Comparison of ENCODE assay signal across 9 cellular contexts in genomic region chrX:50579955-50580354, GRCh38.
DNase-seq lines count a peak whose midpoint lies in the region; ATAC-seq, FAIRE-seq and TF ChIP-seq lines count a peak whose summit lies in the region.
"Had no signal": no experiment of that assay in that cellular context is flagged by ENCODE, and none has a peak within 500 bp of the region (broad histone marks: within the 10 kb centered on the region; RNA-seq: fewer than 3 reads in every experiment).

No MANE protein-coding gene starts in this region.

- no peak for FAIRE-seq in small intestine (lab: Jason Lieb, UNC)
- FAIRE-seq: frontal cortex had no signal

- no peak overlapping the region for H3K4me3 ChIP-seq in HCT116 (replicated peaks in 1 of 2; ENCODE audit: low read depth in 1 of 2, low read length in 2 of 2)
- no peak overlapping the region for H3K4me3 ChIP-seq in left ventricle myocardium inferior
- H3K4me3 ChIP-seq in small intestine (ENCODE audit: low read depth in 1 of 2, low read length in 2 of 2) = no peak overlapping the region

- BruUV-seq in HCT116 (replicated peaks; lab: Mats Ljungman, UMichigan) = no TSS peak

- CTCF ChIA-PET in HCT116 (lab: Charles Lee) = interaction anchor here (1.0 to 2.7 kb wide), 5 partner anchors 10 to 661 kb away, joined by 3 to 19 read pairs (median 4); partner anchors contain the start of gene CCNB3

- H3K27me3 ChIP-seq in HCT116 (ENCODE audit: insufficient read depth, low read length) (peaks cover 3% of the 10 kb centered on the region; the same call in 1 of the 2 replicates), left ventricle myocardium inferior (ENCODE audit: low read depth) (no peaks in the 10 kb centered on the region), small intestine (ENCODE audit: control insufficient read depth in 2 of 2, insufficient read depth in 2 of 2, low read length in 2 of 2) (peaks cover 0 to 3% of the 10 kb centered on the region in 2 donors)

- TF ChIP-seq RAD21 in HCT116 (IDR thresholded peaks at IDR 0.05; ENCODE audit: low read depth) = peak; percentile 56

- H3K9ac ChIP-seq in HCT116 (ENCODE audit: low read length) = no peak overlapping the region

- intact Hi-C loops in HCT116 (cut with micrococcal nuclease) = loop anchor here (1.0 to 10.0 kb wide), 3 partner anchors 480 to 705 kb away; partner anchors contain the start of gene USP27X
- intact Hi-C loops in left ventricle myocardium inferior (cut with micrococcal nuclease) = no loop called here

- 0 to 6% (median 5%) methylated on average over 2 of the region's 2 CpGs for WGBS in small intestine, 3 donors

- RAD21 ChIA-PET in HCT116 (lab: Charles Lee; ENCODE audit: low non-redundant PET in 1 of 2, low total read pairs in 2 of 2, uncharacterized antibody in 2 of 2, unreplicated experiment in 2 of 2) = interaction anchor here (0.9 to 1.2 kb wide), 2 partner anchors 479 to 480 kb away, joined by 3 read pairs; no protein-coding TSS in a partner anchor

- ATAC-seq in HCT116 = peak; percentile 88
- ATAC-seq in GM21381 (IDR thresholded peaks at IDR 0.05; ENCODE audit: unreplicated experiment) = no peak

- POLR2A ChIA-PET in HCT116 (lab: Charles Lee) = no interaction called here

- H3K79me2 ChIP-seq in HCT116 (ENCODE audit: insufficient read depth, low read length) = no peaks in the 10 kb centered on the region

- no peaks in the 10 kb centered on the region for H4K20me1 ChIP-seq in HCT116 (ENCODE audit: insufficient read depth)

- H3K9me3 ChIP-seq in HCT116 (ENCODE audit: control insufficient read depth in 1 of 2, insufficient read depth in 1 of 2, low read depth in 1 of 2, low read length in 2 of 2) (no peaks in the 10 kb centered on the region), left ventricle myocardium inferior (replicated peaks) (no peaks in the 10 kb centered on the region), small intestine (ENCODE audit: control insufficient read depth, low read depth) (no peaks in the 10 kb centered on the region)

- H2AFZ ChIP-seq in HCT116 (ENCODE audit: low read depth, low read length, poor library complexity, severe bottlenecking) = no peak overlapping the region

- DNase-seq in activated T-cell treated with anti-CD3 and anti-CD28 coated beads for 4 hours (peak; percentile 0), HCT116 (ENCODE audit: low read depth, low spot score) (peak; percentile 59), NCI-H2227 treated with DMSO at 0.1 percent for 48 hours (lab: John Stamatoyannopoulos, UW) (peak; percentile 50), left ventricle myocardium inferior (no peak), small intestine (peak; percentile 65)
- no peak for DNase-seq in activated T-cell treated with anti-CD3 and anti-CD28 coated beads, Interleukin-2, amount 50 U/mL, for 1 hour
- peak; percentile 27 to 35 for DNase-seq in activated T-cell treated with anti-CD3 and anti-CD28 coated beads, Interleukin-2, amount 50 U/mL, for 48 hours

- peak; percentile 23 to 55 (median 33); a peak in 4 of 6 replicates for TF ChIP-seq CTCF in HCT116 (IDR thresholded peaks at IDR 0.05 in 2 of 3, conservative IDR thresholded peaks at IDR 0.05 in 1 of 3; ENCODE audit: borderline replicate concordance in 1 of 3, insufficient read depth in 1 of 3, low read depth in 2 of 3, low read length in 2 of 3)
- TF ChIP-seq CTCF in left ventricle myocardium inferior (IDR thresholded peaks at IDR 0.05; ENCODE audit: borderline replicate concordance) = peak; percentile 62

- TF ChIP-seq POLR2A in HCT116 (IDR thresholded peaks at IDR 0.05; ENCODE audit: borderline replicate concordance, extremely low read depth, insufficient read depth, insufficient read length) = no peak

- H3K27ac ChIP-seq in HCT116 (ENCODE audit: low read depth, low read length) (no peak overlapping the region), left ventricle myocardium inferior (replicated peaks) (no peak overlapping the region), small intestine (ENCODE audit: low read depth in 1 of 2, low read length in 1 of 2) (no peak overlapping the region)

- no peaks in the 10 kb centered on the region for H3K36me3 ChIP-seq in HCT116 (ENCODE audit: control insufficient read depth in 1 of 2, insufficient read depth in 2 of 2, low read length in 2 of 2)
- H3K36me3 ChIP-seq in left ventricle myocardium inferior = no peaks in the 10 kb centered on the region
- no peaks in the 10 kb centered on the region for H3K36me3 ChIP-seq in small intestine (ENCODE audit: control insufficient read depth in 2 of 2, insufficient read depth in 2 of 2, low read length in 2 of 2)

- no peaks in the 10 kb centered on the region for H3K4me1 ChIP-seq in HCT116 (ENCODE audit: control insufficient read depth in 1 of 2, insufficient read depth in 2 of 2, low read length in 2 of 2)
- H3K4me1 ChIP-seq in left ventricle myocardium inferior = no peaks in the 10 kb centered on the region
- no peaks in the 10 kb centered on the region for H3K4me1 ChIP-seq in small intestine (ENCODE audit: control insufficient read depth in 2 of 2, insufficient read depth in 1 of 2, low read depth in 1 of 2, low read length in 1 of 2)

- no peak overlapping the region for H3K4me2 ChIP-seq in HCT116 (ENCODE audit: low read length)

- H3K9me2 ChIP-seq in HCT116 (ENCODE audit: insufficient read depth) = no peaks in the 10 kb centered on the region

TF ChIP-seq in HCT116, 20 proteins besides CTCF, POLR2A, EP300 and RAD21 (continues in another document):
- no peak for TF ChIP-seq ELF1 (IDR thresholded peaks at IDR 0.05; ENCODE audit: borderline replicate concordance, low read depth)
- TF ChIP-seq FOSL1 (IDR thresholded peaks at IDR 0.05; ENCODE audit: low read depth) = no peak
- TF ChIP-seq REST (IDR thresholded peaks at IDR 0.05; ENCODE audit: low read depth) = no peak
- no peak for TF ChIP-seq ZFX (IDR thresholded peaks at IDR 0.05)
- TF ChIP-seq ATF3 (IDR thresholded peaks at IDR 0.05) = no peak
- TF ChIP-seq SP1 (IDR thresholded peaks at IDR 0.05; ENCODE audit: low read depth) = no peak
- TF ChIP-seq MAX (IDR thresholded peaks at IDR 0.05) = no peak
- TF ChIP-seq CEBPB (IDR thresholded peaks at IDR 0.05; ENCODE audit: low read depth) = no peak
- no peak for TF ChIP-seq SIN3A (IDR thresholded peaks at IDR 0.05; ENCODE audit: low read depth)
- no peak for TF ChIP-seq TCF7L2 (IDR thresholded peaks at IDR 0.05; ENCODE audit: borderline replicate concordance, extremely low read depth, insufficient read depth, insufficient read length)
- no peak for TF ChIP-seq ZNF274 (IDR thresholded peaks at IDR 0.05; ENCODE audit: low read depth, low read length)
- TF ChIP-seq ZBTB33 (IDR thresholded peaks at IDR 0.05; ENCODE audit: extremely low read depth, insufficient replicate concordance, low read length) = no peak
- no peak for TF ChIP-seq CBX3 (IDR thresholded peaks at IDR 0.05; ENCODE audit: low read depth)
- no peak for TF ChIP-seq YY1 (IDR thresholded peaks at IDR 0.05; ENCODE audit: extremely low read depth, insufficient replicate concordance, low read depth, low read length)
- TF ChIP-seq JUND (IDR thresholded peaks at IDR 0.05) = no peak
- TF ChIP-seq EZH2 (IDR thresholded peaks at IDR 0.05) = no peak
- no peak for TF ChIP-seq POLR2AphosphoS5 (IDR thresholded peaks at IDR 0.05; ENCODE audit: low read depth, low read length)
- no peak for TF ChIP-seq EGR1 (IDR thresholded peaks at IDR 0.05; ENCODE audit: low read depth)

Comparison
In these comparisons a context has a peak if more than half of its experiments do, and no peak if none do; other contexts are left out.
1. DNase-seq: peak in activated T-cell treated with anti-CD3 and anti-CD28 coated beads for 4 hours (single experiment), HCT116 (single experiment), NCI-H2227 treated with DMSO at 0.1 percent for 48 hours (single experiment), activated T-cell treated with anti-CD3 and anti-CD28 coated beads, Interleukin-2, amount 50 U/mL, for 48 hours (2 of 2) and small intestine (single experiment); none in activated T-cell treated with anti-CD3 and anti-CD28 coated beads, Interleukin-2, amount 50 U/mL, for 1 hour (single experiment) and left ventricle myocardium inferior (single experiment).